Comparison of ENCODE assay signal across 25 cellular contexts in the genomic region with DNA sequence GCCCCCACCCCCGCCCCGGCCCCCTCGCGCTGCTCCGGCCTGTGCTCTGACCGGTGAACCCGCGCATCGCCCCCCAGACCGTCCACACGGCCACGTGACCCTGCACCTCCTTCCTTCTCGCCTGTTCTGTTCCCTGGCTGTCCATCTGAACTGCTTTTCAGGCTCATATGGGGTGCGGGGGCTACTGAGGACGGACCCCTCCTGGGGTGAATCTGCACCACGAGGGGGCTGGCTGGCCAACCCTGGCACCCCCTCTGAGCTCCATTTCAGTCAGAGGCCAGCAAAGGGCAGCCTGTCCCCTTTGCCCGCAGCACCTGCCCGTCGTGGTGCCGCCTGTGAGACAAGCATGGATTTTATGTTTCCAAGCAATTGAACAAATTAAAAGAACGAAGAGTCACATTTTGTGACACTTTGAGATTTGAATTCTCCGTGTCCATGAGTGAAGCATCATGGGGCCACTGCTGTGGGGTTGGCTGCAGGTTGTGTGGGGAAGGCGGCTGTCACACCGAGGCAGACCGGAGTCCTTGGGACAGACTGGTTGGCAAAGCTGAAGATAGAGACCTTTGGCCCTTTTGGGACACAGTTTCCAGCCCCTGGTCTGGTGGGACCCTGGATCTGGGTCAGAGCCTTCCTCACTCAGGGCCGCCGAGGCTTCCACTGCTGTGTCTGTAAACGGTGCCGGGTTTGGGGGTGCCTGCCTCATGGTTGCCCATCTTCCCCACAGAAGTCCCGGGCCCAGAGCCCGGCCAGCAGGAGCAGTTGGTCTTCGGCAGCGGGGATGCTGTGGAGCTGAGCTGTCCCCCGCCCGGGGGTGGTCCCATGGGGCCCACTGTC. TPM values are rescaled to one million over a fixed set of nuclear protein-coding genes. Genes with fewer than 3 reads are reported as not detected.
"Had no signal": no experiment of that assay in that cellular context is flagged by ENCODE, and none has a peak within 500 bp of the region (broad histone marks: within the 10 kb centered on the region; RNA-seq: fewer than 3 reads in every experiment).

No MANE protein-coding gene starts in this region.

- H3K4me1 Mint-ChIP-seq: activated CD4-positive, alpha-beta memory T cell treated with anti-CD3 and anti-CD28 coated beads, Interleukin-2, amount 10 ng/mL, durations not matched to agents 7 days and 5 days; activated CD4-positive, alpha-beta T cell treated with anti-CD3 and anti-CD28 coated beads for 36 hours; activated T-helper 17 cell treated with anti-CD3 and anti-CD28 coated beads, Interleukin-2, amount 50 U/mL, for 72 hours had no signal

- H3K27ac Mint-ChIP-seq: activated CD4-positive, alpha-beta memory T cell treated with anti-CD3 and anti-CD28 coated beads, Interleukin-2, amount 10 ng/mL, durations not matched to agents 7 days and 5 days; activated CD4-positive, alpha-beta T cell treated with anti-CD3 and anti-CD28 coated beads for 36 hours; activated naive CD4-positive, alpha-beta T cell treated with anti-CD3 and anti-CD28 coated beads for 36 hours; activated naive CD8-positive, alpha-beta T cell; activated T-helper 17 cell treated with anti-CD3 and anti-CD28 coated beads, Interleukin-2, amount 50 U/mL, for 72 hours had no signal

- H3K4me1 ChIP-seq: SJCRH30 had no signal

- H3K9me3 Mint-ChIP-seq: activated CD4-positive, alpha-beta memory T cell treated with anti-CD3 and anti-CD28 coated beads, Interleukin-2, amount 10 ng/mL, durations not matched to agents 7 days and 5 days; activated naive CD4-positive, alpha-beta T cell treated with anti-CD3 and anti-CD28 coated beads for 36 hours; activated T-helper 17 cell treated with anti-CD3 and anti-CD28 coated beads, Interleukin-2, amount 50 U/mL, for 72 hours had no signal

- H3K36me3 ChIP-seq: SJCRH30 had no signal

- H3K4me3 Mint-ChIP-seq: activated CD4-positive, alpha-beta memory T cell treated with anti-CD3 and anti-CD28 coated beads, Interleukin-2, amount 10 ng/mL, durations not matched to agents 7 days and 5 days; activated CD4-positive, alpha-beta T cell treated with anti-CD3 and anti-CD28 coated beads for 36 hours; activated naive CD4-positive, alpha-beta T cell treated with anti-CD3 and anti-CD28 coated beads for 36 hours; activated naive CD8-positive, alpha-beta T cell; activated T-helper 17 cell treated with anti-CD3 and anti-CD28 coated beads, Interleukin-2, amount 50 U/mL, for 72 hours had no signal

- H3K36me3 Mint-ChIP-seq: activated naive CD8-positive, alpha-beta T cell had no signal

- DNase-seq: activated CD4-positive, alpha-beta memory T cell treated with anti-CD3 and anti-CD28 coated beads, Interleukin-2, amount 10 ng/mL, durations not matched to agents 7 days and 5 days; activated CD4-positive, alpha-beta T cell treated with anti-CD3 and anti-CD28 coated beads for 36 hours; activated CD4-positive, alpha-beta T cell treated with anti-CD3 and anti-CD28 coated beads, Interleukin-2, amount 50 U/mL, for 1 hour; activated gamma-delta T cell; activated naive CD4-positive, alpha-beta T cell treated with anti-CD3 and anti-CD28 coated beads for 36 hours; activated T-cell treated with anti-CD3 and anti-CD28 coated beads for 4 hours; activated T-cell treated with anti-CD3 and anti-CD28 coated beads, Interleukin-2, amount 50 U/mL, for 48 hours; KBM-7; MV-4-11; NCI-H1092 treated with DMSO at 0.1 percent for 48 hours; NCI-H1417 treated with DMSO at 0.1 percent for 48 hours; NCI-H1694; NCI-H2029; NCI-H2107; NCI-H510A treated with DMSO at 0.1 percent for 48 hours; NCI-H69; PC-9; SJCRH30; SK-N-SH; T-helper 1 cell; WERI-Rb-1 had no signal

- H3K27ac ChIP-seq: PC-9, SJCRH30, WERI-Rb-1 had no signal

- H3K4me3 ChIP-seq: PC-9, SJCRH30 had no signal

- ATAC-seq: activated CD4-positive, alpha-beta T cell treated with anti-CD3 and anti-CD28 coated beads for 36 hours; activated T-helper 17 cell treated with anti-CD3 and anti-CD28 coated beads, Interleukin-2, amount 50 U/mL, for 72 hours; Right ventricle myocardium inferior had no signal

- H3K9me3 ChIP-seq: SJCRH30, SK-N-SH had no signal

RNA-seq across cellular contexts. Expression of gene FGFR3, which starts 5.7 kb away (rescaled TPM):
- total RNA-seq: RPMI7951 had no signal
